In genomic region chr6:28977351-28978136, GRCh38 we compare ENCODE assay signal across 8 cellular contexts. TPM values are rescaled to one million over a fixed set of nuclear protein-coding genes. Genes with fewer than 3 reads are reported as not detected.
DNase-seq lines count a peak whose midpoint lies in the region; ATAC-seq and TF ChIP-seq lines count a peak whose summit lies in the region.

No MANE protein-coding gene starts in this region.

- H3K4me3 ChIP-seq in iPS-11a (ENCODE audit: low read depth, low read length), result peak overlapping the region; percentile 25
- peak overlapping the region; percentile 19 to 43 for H3K4me3 ChIP-seq in testis

- H3K27me3 ChIP-seq in testis, result no peaks in the 10 kb centered on the region

- ATAC-seq in activated naive CD4-positive, alpha-beta T cell treated with anti-CD3 and anti-CD28 coated beads, Interleukin-2, amount 50 U/mL, for 72 hours, result peak; percentile 7 to 33

- peak; percentile 16 for DNase-seq in stimulated activated CD4-positive, alpha-beta T cell treated with anti-CD3 and anti-CD28 coated beads, Interleukin-12 subunit alpha, Interleukin-12 subunit beta, amount 100 ng/mL, for 4 hours
- no peak for DNase-seq in stimulated activated CD4-positive, alpha-beta T cell treated with anti-CD3 and anti-CD28 coated beads, Interleukin-2, amount 100 ng/mL, for 48 hours
- DNase-seq in activated naive CD4-positive, alpha-beta T cell treated with anti-CD3 and anti-CD28 coated beads, Interleukin-2, amount 50 U/mL, for 72 hours (ENCODE audit: low spot score in 2 of 2), result no peak
- DNase-seq in testis (no peak), NCI-H1930 (lab: John Stamatoyannopoulos, UW) (no peak), NAMALWA (ENCODE audit: low spot score) (no peak)
- DNase-seq in NK-92 treated with Interleukin-12 subunit alpha and Interleukin-12 subunit beta, amount 100 ng/mL, for 24 hours (lab: John Stamatoyannopoulos, UW), result no peak

- no peaks in the 10 kb centered on the region for H3K9me3 Mint-ChIP-seq in activated naive CD4-positive, alpha-beta T cell treated with anti-CD3 and anti-CD28 coated beads, Interleukin-2, amount 50 U/mL, for 72 hours

- peak overlapping the region in 1 of 2 donors; percentile 19 for H3K27ac Mint-ChIP-seq in activated naive CD4-positive, alpha-beta T cell treated with anti-CD3 and anti-CD28 coated beads, Interleukin-2, amount 50 U/mL, for 72 hours

- H3K9me3 ChIP-seq in testis, result no peaks in the 10 kb centered on the region

- no peak overlapping the region for H3K27ac ChIP-seq in testis

- TF ChIP-seq POLR2A in testis (IDR thresholded peaks at IDR 0.05), result no peak

- intact Hi-C loops in testis (cut with DNase I; ENCODE audit: low total_unique reads), result no loop called here

- H3K4me1 ChIP-seq in testis, result no peaks in the 10 kb centered on the region

- no peak for TF ChIP-seq CTCF in testis (IDR thresholded peaks at IDR 0.05)

- no peaks in the 10 kb centered on the region for H3K36me3 ChIP-seq in testis (ENCODE audit: low read depth, missing control alignments)

- peaks cover 5 to 9% of the 10 kb centered on the region in 2 donors for H3K36me3 Mint-ChIP-seq in activated naive CD4-positive, alpha-beta T cell treated with anti-CD3 and anti-CD28 coated beads, Interleukin-2, amount 50 U/mL, for 72 hours

- 20 to 23% methylated on average over 35 to 52 of the region's 52 CpGs for WGBS in testis, 2 donors

RNA-seq across cellular contexts. Expression of gene ZNF311, which starts 27.6 kb away (rescaled TPM):
- under 1 TPM; 0.16 to 0.53 TPM for total RNA-seq in activated naive CD4-positive, alpha-beta T cell treated with anti-CD3 and anti-CD28 coated beads, Interleukin-2, amount 50 U/mL, for 72 hours
- 1 to 10 TPM; 3.5 to 5.0 TPM for total RNA-seq in testis
- polyA plus RNA-seq in testis (ENCODE audit: insufficient read depth, low read depth, low replicate concordance), result 5.8 TPM

RNA-seq across cellular contexts. Expression of gene TRIM27, which starts 53.8 kb away (rescaled TPM):
- total RNA-seq in activated naive CD4-positive, alpha-beta T cell treated with anti-CD3 and anti-CD28 coated beads, Interleukin-2, amount 50 U/mL, for 72 hours, result 10 to 100 TPM; 34.3 to 45.4 TPM
- 10 to 100 TPM; 61.4 to 81.2 TPM for total RNA-seq in testis
- polyA plus RNA-seq in testis (ENCODE audit: insufficient read depth, low read depth, low replicate concordance), result 29.8 TPM
